In genomic region chr12:132508860-132509732, GRCh38 we compare ENCODE assay signal across 32 cellular contexts.
"Had no signal": no experiment of that assay in that cellular context is flagged by ENCODE, and none has a peak within 500 bp of the region (broad histone marks: within the 10 kb centered on the region; RNA-seq: fewer than 3 reads in every experiment).

No MANE protein-coding gene starts in this region.

- H3K27ac ChIP-seq: esophagus muscularis mucosa, foreskin keratinocyte, gastrocnemius medialis had no signal

- FAIRE-seq: colon had no signal

- H3K9me3 ChIP-seq: adrenal gland, body of pancreas, esophagus muscularis mucosa, gastrocnemius medialis, heart left ventricle had no signal

- H3K4me3 ChIP-seq: adrenal gland, body of pancreas, esophagus muscularis mucosa, gastrocnemius medialis, heart left ventricle had no signal

- ATAC-seq: activated CD4-positive, CD25-positive, alpha-beta regulatory T cell treated with anti-CD3 and anti-CD28 coated beads, Interleukin-2, amount 50 U/mL, for 24 hours; activated CD8-positive, alpha-beta memory T cell treated with anti-CD3 and anti-CD28 coated beads, Interleukin-2, amount 10 ng/mL, durations not matched to agents 7 days and 5 days; activated CD8-positive, alpha-beta T cell treated with anti-CD3 and anti-CD28 coated beads for 36 hours; activated naive CD8-positive, alpha-beta T cell treated with anti-CD3 and anti-CD28 coated beads, Interleukin-2, amount 50 U/mL, for 24 hours; body of pancreas; effector memory CD8-positive, alpha-beta T cell; foreskin keratinocyte; gastrocnemius medialis; heart left ventricle had no signal

- H3K4me1 ChIP-seq: foreskin keratinocyte had no signal

- H3K27me3 ChIP-seq: adrenal gland, body of pancreas, esophagus muscularis mucosa, foreskin keratinocyte, gastrocnemius medialis, heart left ventricle had no signal

- DNase-seq: activated B cell treated with CpG ODN at 0.5 μM for 24 hours; activated CD4-positive, alpha-beta T cell treated with anti-CD3 and anti-CD28 coated beads for 48 hours; activated CD4-positive, alpha-beta T cell treated with anti-CD3 and anti-CD28 coated beads, Interleukin-2, amount 50 U/mL, for 1 hour; activated CD4-positive, alpha-beta T cell treated with anti-CD3 and anti-CD28 coated beads, Interleukin-2, amount 50 U/mL, for 48 hours; activated CD8-positive, alpha-beta memory T cell treated with anti-CD3 and anti-CD28 coated beads, Interleukin-2, amount 10 ng/mL, durations not matched to agents 7 days and 5 days; activated CD8-positive, alpha-beta memory T cell treated with anti-CD3 and anti-CD28 coated beads, Interleukin-2, amount 50 U/mL, for 4 hours; activated CD8-positive, alpha-beta T cell treated with anti-CD3 and anti-CD28 coated beads for 36 hours; activated effector memory CD4-positive, alpha-beta T cell treated with anti-CD3 and anti-CD28 coated beads, Interleukin-2, amount 50 U/mL, for 16 hours; activated naive CD4-positive, alpha-beta T cell treated with anti-CD3 and anti-CD28 coated beads for 36 hours; activated naive CD8-positive, alpha-beta T cell treated with anti-CD3 and anti-CD28 coated beads for 36 hours; activated naive CD8-positive, alpha-beta T cell treated with anti-CD3 and anti-CD28 coated beads, Interleukin-2, amount 50 U/mL, for 24 hours; activated T-cell treated with anti-CD3 and anti-CD28 coated beads, Interleukin-2, amount 50 U/mL, for 1 hour; activated T-cell treated with anti-CD3 and anti-CD28 coated beads, Interleukin-2, amount 50 U/mL, for 48 hours; adrenal gland; amygdala; aorta; caudate nucleus; cortex of kidney; dermis blood vessel endothelial cell; effector CD4-positive, alpha-beta T cell; effector memory CD8-positive, alpha-beta T cell; erythroblast; foreskin keratinocyte; gastrocnemius medialis; glutamatergic neuron; heart left ventricle; T1000; WERI-Rb-1 had no signal
